Comparison of ENCODE assay signal across 13 cellular contexts in genomic region chr11:61454520-61454919, GRCh38. TPM values are rescaled to one million over a fixed set of nuclear protein-coding genes. Genes with fewer than 3 reads are reported as not detected.
"Had no signal": no experiment of that assay in that cellular context is flagged by ENCODE, and none has a peak within 500 bp of the region (broad histone marks: within the 10 kb centered on the region; RNA-seq: fewer than 3 reads in every experiment).

No MANE protein-coding gene starts in this region.

- H3K36me3 ChIP-seq: uterus had no signal

- ATAC-seq: stimulated activated effector memory CD8-positive, alpha-beta T cell treated with anti-CD3 and anti-CD28 coated beads, Interleukin-12 subunit alpha, Interleukin-12 subunit beta, amount 100 ng/mL, for 72 hours; T-cell had no signal

- H3K27ac ChIP-seq: uterus had no signal

- H3K27ac Mint-ChIP-seq: activated naive CD4-positive, alpha-beta T cell treated with anti-CD3 and anti-CD28 coated beads, Interleukin-2, amount 50 U/mL, for 24 hours; activated T-helper 2 cell treated with anti-CD3 and anti-CD28 coated beads, Interferon-gamma antibody, Interleukin-2, Interleukin-4, amounts not matched to agents 10 μg/mL and 5 μg/mL and 100 μg/mL, durations not matched to agents 14 hours and 24 hours and 36 hours; memory B cell; T-cell had no signal

- H3K27me3 Mint-ChIP-seq: activated naive CD4-positive, alpha-beta T cell treated with anti-CD3 and anti-CD28 coated beads, Interleukin-2, amount 50 U/mL, for 24 hours; memory B cell; T-cell had no signal

- H3K9me3 ChIP-seq: tibial artery, uterus had no signal

- H3K4me3 ChIP-seq: tibial artery, uterus had no signal

- H3K27me3 ChIP-seq: tibial artery, uterus had no signal

- H3K4me3 Mint-ChIP-seq: activated naive CD4-positive, alpha-beta T cell treated with anti-CD3 and anti-CD28 coated beads, Interleukin-2, amount 50 U/mL, for 24 hours; memory B cell; stimulated activated effector memory CD8-positive, alpha-beta T cell treated with anti-CD3 and anti-CD28 coated beads, Interleukin-12 subunit alpha, Interleukin-12 subunit beta, amount 100 ng/mL, for 72 hours; T-cell had no signal

- H3K9me3 Mint-ChIP-seq: activated naive CD4-positive, alpha-beta T cell treated with anti-CD3 and anti-CD28 coated beads, Interleukin-2, amount 50 U/mL, for 24 hours; activated T-helper 2 cell treated with anti-CD3 and anti-CD28 coated beads, Interferon-gamma antibody, Interleukin-2, Interleukin-4, amounts not matched to agents 10 μg/mL and 5 μg/mL and 100 μg/mL, durations not matched to agents 14 hours and 24 hours and 36 hours; memory B cell; stimulated activated effector memory CD8-positive, alpha-beta T cell treated with anti-CD3 and anti-CD28 coated beads, Interleukin-12 subunit alpha, Interleukin-12 subunit beta, amount 100 ng/mL, for 72 hours; T-cell had no signal

- DNase-seq: activated CD4-positive, alpha-beta T cell treated with anti-CD3 and anti-CD28 coated beads for 4 hours; activated CD8-positive, alpha-beta memory T cell treated with anti-CD3 and anti-CD28 coated beads for 24 hours; activated T-cell treated with anti-CD3 and anti-CD28 coated beads for 4 hours; cerebellar nuclear complex; dermis blood vessel endothelial cell; erythroblast; T-cell; tibial artery; uterus had no signal

RNA-seq across cellular contexts. Expression of gene LRRC10B, which starts 54.0 kb away (rescaled TPM):
- total RNA-seq: dermis blood vessel endothelial cell had no signal
